ENCODE assay signal across 23 cellular contexts in genomic region chr3:179447251-179447650, GRCh38.
"Had no signal": no experiment of that assay in that cellular context is flagged by ENCODE, and none has a peak within 500 bp of the region (broad histone marks: within the 10 kb centered on the region; RNA-seq: fewer than 3 reads in every experiment).

No MANE protein-coding gene starts in this region.

- ATAC-seq: activated CD8-positive, alpha-beta memory T cell treated with anti-CD3 and anti-CD28 coated beads, Interleukin-2, amount 10 ng/mL, durations not matched to agents 7 days and 5 days; activated T-cell treated with anti-CD3 and anti-CD28 coated beads, Interleukin-2, amount 50 U/mL, for 72 hours; Panc1 had no signal

- H3K27ac ChIP-seq: SJCRH30, SK-N-MC had no signal

- DNase-seq: activated B cell treated with CpG ODN at 0.5 μM for 24 hours; activated CD4-positive, alpha-beta memory T cell treated with anti-CD3 and anti-CD28 coated beads, Interleukin-2, amount 10 ng/mL, durations not matched to agents 7 days and 5 days; activated CD4-positive, alpha-beta T cell treated with anti-CD3 and anti-CD28 coated beads for 4 hours; activated CD4-positive, CD25-positive, alpha-beta regulatory T cell treated with anti-CD3 and anti-CD28 coated beads, Interleukin-2, amount 50 U/mL, for 72 hours; activated CD8-positive, alpha-beta memory T cell treated with anti-CD3 and anti-CD28 coated beads for 24 hours; activated CD8-positive, alpha-beta memory T cell treated with anti-CD3 and anti-CD28 coated beads, Interleukin-2, amount 10 ng/mL, durations not matched to agents 7 days and 5 days; activated CD8-positive, alpha-beta memory T cell treated with anti-CD3 and anti-CD28 coated beads, Interleukin-2, amount 50 U/mL, for 48 hours; activated gamma-delta T cell; activated naive CD4-positive, alpha-beta T cell treated with Interleukin-2 at 50 U/mL for 16 hours; activated naive CD8-positive, alpha-beta T cell treated with anti-CD3 and anti-CD28 coated beads, Interleukin-2, amount 10 ng/mL, durations not matched to agents 7 days and 5 days; activated T-cell treated with anti-CD3 and anti-CD28 coated beads, Interleukin-2, amount 50 U/mL, for 72 hours; amygdala; MG63; NCI-H1092; NCI-H1436 treated with DMSO at 0.1 percent for 48 hours; NCI-H1694 treated with DMSO at 0.1 percent for 48 hours; NCI-H2029; NCI-H524 treated with DMSO at 0.1 percent for 48 hours; SHP77 had no signal

- H3K9me3 ChIP-seq: ascending aorta, MG63, SJCRH30 had no signal

- H3K4me1 ChIP-seq: SJCRH30 had no signal

- H3K27me3 ChIP-seq: ascending aorta, MG63, SJCRH30 had no signal

- H3K4me3 ChIP-seq: ascending aorta, MG63, SJCRH30, SK-N-MC had no signal
